ENCODE assay signal across 13 cellular contexts in genomic region chr4:123363729-123364128, GRCh38. TPM values are rescaled to one million over a fixed set of nuclear protein-coding genes. Genes with fewer than 3 reads are reported as not detected.
A peak's percentile ranks its signal among the peaks of the same experiment; 100 is the strongest.
DNase-seq lines count a peak whose midpoint lies in the region; ATAC-seq and FAIRE-seq lines count a peak whose summit lies in the region.
"Had no signal": no experiment of that assay in that cellular context is flagged by ENCODE, and none has a peak within 500 bp of the region (broad histone marks: within the 10 kb centered on the region; RNA-seq: fewer than 3 reads in every experiment).

No MANE protein-coding gene starts in this region.

- no peak overlapping the region for H2AFZ ChIP-seq in mesenchymal stem cell (ENCODE audit: low read depth, low read length)

- no peak overlapping the region for H4K91ac ChIP-seq in mesenchymal stem cell (ENCODE audit: low read length)

- 100% methylated on average over 2 of the region's 2 CpGs for WGBS in mesenchymal stem cell
- WGBS in small intestine, 3 donors: 82 to 90% (median 88%) methylated on average over 2 of the region's 2 CpGs
- 93% methylated on average over 2 of the region's 2 CpGs for WGBS in right cardiac atrium

- peak overlapping the region in 1 of 2 experiments; percentile 47 for H3K18ac ChIP-seq in mesenchymal stem cell (ENCODE audit: low read depth in 1 of 2, low read length in 2 of 2)

- no peaks in the 10 kb centered on the region for H3K27me3 ChIP-seq in mesenchymal stem cell (ENCODE audit: control insufficient read depth in 1 of 2, insufficient read depth in 1 of 2, low read length in 2 of 2)
- H3K27me3 ChIP-seq in small intestine (ENCODE audit: control insufficient read depth in 2 of 2, insufficient read depth in 2 of 2, low read length in 2 of 2): no peaks in the 10 kb centered on the region
- no peaks in the 10 kb centered on the region for H3K27me3 ChIP-seq in right cardiac atrium (ENCODE audit: control insufficient read depth, insufficient read depth)

- H3K4me3 ChIP-seq in mesenchymal stem cell (ENCODE audit: insufficient read depth in 1 of 2, low read depth in 1 of 2, low read length in 2 of 2) (no peak overlapping the region), small intestine (ENCODE audit: low read depth in 1 of 2, low read length in 2 of 2) (no peak overlapping the region), right cardiac atrium (ENCODE audit: low read length) (no peak overlapping the region)
- H3K4me3 ChIP-seq: GM23338 had no signal

- no peak overlapping the region for H2AK5ac ChIP-seq in mesenchymal stem cell (ENCODE audit: low read length, severe bottlenecking)

- H3K27ac ChIP-seq in mesenchymal stem cell (ENCODE audit: low read length, poor library complexity, severe bottlenecking) (no peak overlapping the region), small intestine (ENCODE audit: low read depth in 1 of 2, low read length in 1 of 2) (no peak overlapping the region), right cardiac atrium (ENCODE audit: low read length) (no peak overlapping the region)

- peak overlapping the region in 1 of 2 experiments; percentile 57 for H2BK12ac ChIP-seq in mesenchymal stem cell (ENCODE audit: low read length in 2 of 2)

- no peak for FAIRE-seq in small intestine (lab: Jason Lieb, UNC)
- FAIRE-seq: keratinocyte had no signal

- peak overlapping the region; percentile 87 for H2BK15ac ChIP-seq in mesenchymal stem cell (ENCODE audit: low read depth, poor library complexity, severe bottlenecking)

- H3K4me1 ChIP-seq in mesenchymal stem cell (ENCODE audit: control insufficient read depth, insufficient read depth, low read depth, low read length): no peaks in the 10 kb centered on the region
- peaks cover 0 to 2% of the 10 kb centered on the region in 2 donors for H3K4me1 ChIP-seq in small intestine (ENCODE audit: control insufficient read depth in 2 of 2, insufficient read depth in 1 of 2, low read depth in 1 of 2, low read length in 1 of 2)
- peaks cover 4% of the 10 kb centered on the region for H3K4me1 ChIP-seq in right cardiac atrium (ENCODE audit: control insufficient read depth, insufficient read depth, low read length)

- H2BK5ac ChIP-seq in mesenchymal stem cell (ENCODE audit: low read depth, low read length, poor library complexity, severe bottlenecking): no peak overlapping the region

- H3K79me1 ChIP-seq in mesenchymal stem cell (replicated peaks; ENCODE audit: low read length, poor library complexity, severe bottlenecking): no peaks in the 10 kb centered on the region

- H3K14ac ChIP-seq in mesenchymal stem cell (ENCODE audit: low read length in 2 of 2): no peak overlapping the region

- H3K9ac ChIP-seq in mesenchymal stem cell (ENCODE audit: low read length): no peak overlapping the region

- no peak overlapping the region for H3K23ac ChIP-seq in mesenchymal stem cell (ENCODE audit: low read length in 2 of 2)

- ATAC-seq in GM19035 (IDR thresholded peaks at IDR 0.05; ENCODE audit: unreplicated experiment) (peak; percentile 87), HG02571 (IDR thresholded peaks at IDR 0.05; ENCODE audit: unreplicated experiment) (peak; percentile 86), HG03342 (IDR thresholded peaks at IDR 0.05; ENCODE audit: unreplicated experiment) (peak; percentile 90), right cardiac atrium (no peak)
- ATAC-seq: GM23338 had no signal

- no peak overlapping the region for H4K8ac ChIP-seq in mesenchymal stem cell (ENCODE audit: low read length)

- no peak overlapping the region for H3K4me2 ChIP-seq in mesenchymal stem cell (ENCODE audit: low read length, poor library complexity, severe bottlenecking)
- H3K4me2 ChIP-seq: GM23338 had no signal

- intact Hi-C loops in right cardiac atrium (cut with DNase I): no loop called here

- H3K9me3 ChIP-seq in mesenchymal stem cell (ENCODE audit: control insufficient read depth, low read length) (peaks cover 11% of the 10 kb centered on the region), small intestine (ENCODE audit: control insufficient read depth, low read depth) (no peaks in the 10 kb centered on the region), right cardiac atrium (ENCODE audit: control insufficient read depth, low read length) (no peaks in the 10 kb centered on the region)

- H3K4ac ChIP-seq in mesenchymal stem cell (ENCODE audit: low read depth in 1 of 2, low read length in 2 of 2): peak overlapping the region in 1 of 2 experiments; percentile 50

- H3K36me3 ChIP-seq in mesenchymal stem cell (ENCODE audit: control insufficient read depth in 1 of 2, insufficient read depth in 2 of 2, low read depth in 1 of 2, low read length in 2 of 2) (no peaks in the 10 kb centered on the region), small intestine (ENCODE audit: control insufficient read depth in 2 of 2, insufficient read depth in 2 of 2, low read length in 2 of 2) (no peaks in the 10 kb centered on the region)

- no peak overlapping the region for H2BK120ac ChIP-seq in mesenchymal stem cell (ENCODE audit: low read depth, low read length)

- no peak for DNase-seq in mesenchymal stem cell
- DNase-seq in small intestine: no peak
- DNase-seq in NCI-H1048 (lab: John Stamatoyannopoulos, UW): no peak
- DNase-seq in right cardiac atrium: no peak
- DNase-seq in GM19238 (ENCODE audit: insufficient read length, low spot score): no peak
- DNase-seq: DMS 273 treated with DMSO at 0.1 percent for 48 hours; stimulated activated CD4-positive, alpha-beta T cell treated with anti-CD3 and anti-CD28 coated beads, Interleukin-1b, Interleukin-23, amount 100 ng/mL, for 48 hours; substantia nigra had no signal

RNA-seq across cellular contexts. Expression of gene SPRY1, which starts 32.9 kb away (rescaled TPM):
- 106 TPM for polyA plus RNA-seq in mesenchymal stem cell (2013, experiment 1 of 2)
- polyA plus RNA-seq in mesenchymal stem cell (2013, experiment 2 of 2): 105 TPM
- polyA plus RNA-seq in small intestine: 10 to 100 TPM in 2 of 3 donors, 1 to 10 TPM in 1; 6.5 to 28.6 (median 11.9) TPM
- total RNA-seq in right cardiac atrium: 10 to 100 TPM; 26.3 to 60.4 (median 50.0) TPM
- 21.3 TPM for polyA plus RNA-seq in right cardiac atrium

Comparison
In these comparisons a context has a peak if more than half of its experiments do, and no peak if none do; other contexts are left out.
1. ATAC-seq: peak in GM19035 (single experiment), HG02571 (single experiment) and HG03342 (single experiment); none in right cardiac atrium (0 of 2).